In the genomic region with DNA sequence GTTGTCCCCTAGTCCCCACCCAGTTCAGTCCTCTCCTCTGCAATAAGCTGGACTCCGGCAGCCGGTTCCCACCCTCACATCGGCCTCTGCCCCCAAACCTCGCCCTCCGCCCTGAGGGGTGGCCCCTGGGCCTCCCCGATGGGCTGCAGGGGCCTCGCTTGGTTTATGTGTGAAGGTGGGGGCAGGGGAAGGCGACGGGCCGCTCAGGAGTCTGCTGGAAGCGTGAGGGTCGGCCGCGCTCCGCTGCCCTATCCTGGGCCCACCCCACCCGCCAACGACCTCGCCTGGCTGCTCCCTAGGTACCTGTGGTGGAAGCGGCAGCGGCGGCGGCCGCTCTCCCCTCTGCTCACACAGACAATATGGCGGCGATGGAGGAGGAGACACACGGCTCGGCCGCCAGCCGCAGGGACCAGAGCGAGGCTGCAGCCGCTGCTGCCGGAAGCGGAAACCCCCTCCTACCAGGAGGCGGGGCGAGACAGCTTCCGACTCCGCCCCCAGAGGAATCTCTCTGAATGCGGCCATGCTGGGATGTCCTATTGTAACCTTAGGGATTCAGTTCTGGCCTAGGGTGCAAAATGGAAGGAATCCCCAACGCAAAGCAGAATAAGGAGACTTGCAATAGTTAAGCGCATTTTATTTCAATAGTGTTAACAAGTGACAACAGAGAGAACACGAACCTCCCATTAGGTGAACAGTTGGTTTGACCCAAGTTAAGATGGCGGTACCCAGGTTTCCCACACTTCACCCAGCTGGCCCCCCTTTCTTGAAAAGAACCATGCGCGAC, we compare ENCODE assay signal across 8 cellular contexts. TPM values are rescaled to one million over a fixed set of nuclear protein-coding genes. Genes with fewer than 3 reads are reported as not detected.
DNase-seq lines count a peak whose midpoint lies in the region; ATAC-seq lines count a peak whose summit lies in the region.

A gene (minus strand): TSS at position 422 of the 784 bp plus-strand sequence. CDS start 35,239 bp downstream, outside the sequence.

- H3K4me3 Mint-ChIP-seq in effector memory CD8-positive, alpha-beta T cell = peak within 1 kb of the TSS; percentile 84 to 96

- H3K27ac Mint-ChIP-seq in effector memory CD8-positive, alpha-beta T cell = peak within 1 kb of the TSS; percentile 99

- H3K4me1 Mint-ChIP-seq in effector memory CD8-positive, alpha-beta T cell (ENCODE audit: low read depth in 2 of 2) = peaks cover 36 to 37% of the 10 kb centered on the region in 2 donors

- H3K9me3 Mint-ChIP-seq in effector memory CD8-positive, alpha-beta T cell = no peaks in the 10 kb centered on the region

- H3K36me3 Mint-ChIP-seq in effector memory CD8-positive, alpha-beta T cell (ENCODE audit: insufficient read depth) = peaks cover 13% of the 10 kb centered on the region

- ATAC-seq in GM21360 (IDR thresholded peaks at IDR 0.05; ENCODE audit: unreplicated experiment) = peak; percentile 94
- peak; percentile 94 for ATAC-seq in effector memory CD8-positive, alpha-beta T cell (replicated peaks)

- H3K27me3 Mint-ChIP-seq in effector memory CD8-positive, alpha-beta T cell = no peaks in the 10 kb centered on the region

- DNase-seq in COLO668 (lab: John Stamatoyannopoulos, UW; ENCODE audit: unreplicated experiment) (peak; percentile 98), HT1080 (ENCODE audit: low read depth) (peak; percentile 92), NOMO-1 treated with DMSO at 0.1 percent for 48 hours (lab: John Stamatoyannopoulos, UW; ENCODE audit: unreplicated experiment) (peak; percentile 92), medulla oblongata (ENCODE audit: extremely low spot score) (peak; percentile 98)
- peak; percentile 89 to 90 for DNase-seq in activated CD8-positive, alpha-beta memory T cell treated with anti-CD3 and anti-CD28 coated beads for 4 hours (ENCODE audit: low read depth in 2 of 2)
- DNase-seq in effector memory CD8-positive, alpha-beta T cell = peak; percentile 97 to 99 (median 98)
- DNase-seq in stimulated activated CD8-positive, alpha-beta memory T cell treated with anti-CD3 and anti-CD28 coated beads, Interleukin-12 subunit alpha, Interleukin-12 subunit beta, amount 100 ng/mL, for 1 hour (ENCODE audit: low read depth) = peak; percentile 91

RNA-seq across cellular contexts. Expression of the gene that starts here (rescaled TPM):
- total RNA-seq in HT1080 (2014; rRNA removed; shearing (Covaris generic)) = 149 and 187 TPM in 2 replicates
- 230 and 297 TPM in 2 replicates for polyA plus RNA-seq in HT1080 (2015; cell fraction: cytosol; rRNA removed)
- polyA plus RNA-seq in HT1080 (2015; cell fraction: nucleus; rRNA removed) = 255 and 260 TPM in 2 replicates

Comparison
In these comparisons a context has a peak if more than half of its experiments do, and no peak if none do; other contexts are left out.
1. Peak in every context shown above with its lines: DNase-seq and ATAC-seq.